ENCODE assay signal across 15 cellular contexts in the genomic region with DNA sequence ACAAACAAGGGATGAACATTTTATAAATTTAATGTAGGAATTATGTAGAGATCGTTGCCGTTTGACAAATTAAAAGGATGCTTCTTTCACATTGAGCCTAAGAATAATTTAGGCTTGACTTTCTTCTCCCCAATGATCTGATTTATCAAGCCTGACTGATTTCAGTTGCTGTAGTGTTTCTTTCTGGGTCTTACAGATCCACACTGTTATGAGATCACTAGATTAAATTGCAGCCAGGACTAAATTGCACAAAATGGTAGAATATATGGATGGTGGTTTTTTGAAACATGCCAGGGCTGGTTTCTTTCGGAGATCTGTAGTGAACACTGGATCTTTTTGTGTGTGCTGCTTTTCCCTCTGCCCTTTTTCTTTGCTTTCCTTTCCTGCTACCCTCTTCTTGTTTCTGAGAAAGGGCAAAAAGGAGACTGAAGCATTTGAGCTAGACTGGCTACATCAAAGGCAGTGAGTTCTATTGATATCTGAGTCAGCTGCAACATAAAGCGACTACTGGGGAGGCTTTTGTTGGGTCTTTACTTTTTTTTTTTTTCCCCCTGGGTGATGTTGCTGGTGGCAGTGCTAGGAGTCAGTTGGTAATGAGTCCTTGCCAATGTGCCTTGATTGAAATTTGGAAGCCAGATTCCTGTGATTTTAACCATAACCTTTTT.
A peak's percentile ranks its signal among the peaks of the same experiment; 100 is the strongest.
DNase-seq lines count a peak whose midpoint lies in the region; ATAC-seq, FAIRE-seq and TF ChIP-seq lines count a peak whose summit lies in the region.
"Had no signal": no experiment of that assay in that cellular context is flagged by ENCODE, and none has a peak within 500 bp of the region (broad histone marks: within the 10 kb centered on the region; RNA-seq: fewer than 3 reads in every experiment).

No MANE protein-coding gene starts in this region.

- in situ Hi-C loops in GM13977 (cut with MboI; ENCODE audit: low pct_unique_long_range_greater_than_20kb, low sequenced_read_pairs, unreplicated experiment), result no loop called here

- no peaks in the 10 kb centered on the region for H3K27me3 Mint-ChIP-seq in astrocyte (ENCODE audit: low read depth, unreplicated experiment)
- no peaks in the 10 kb centered on the region for H3K27me3 Mint-ChIP-seq in naive thymus-derived CD8-positive, alpha-beta T cell

- peak overlapping the region; percentile 49 for H3K4me2 ChIP-seq in astrocyte (ENCODE audit: low read length)

- ATAC-seq in naive thymus-derived CD8-positive, alpha-beta T cell, result peak; percentile 30 to 52
- ATAC-seq in HG03342 (IDR thresholded peaks at IDR 0.05; ENCODE audit: unreplicated experiment), result no peak
- no peak for ATAC-seq in GM21515 (IDR thresholded peaks at IDR 0.05; ENCODE audit: unreplicated experiment)

- no peak overlapping the region for H2AFZ ChIP-seq in astrocyte (ENCODE audit: low read depth, low read length)

- peak overlapping the region; percentile 58 for H3K4me3 Mint-ChIP-seq in astrocyte (ENCODE audit: unreplicated experiment)
- H3K4me3 Mint-ChIP-seq in naive thymus-derived CD8-positive, alpha-beta T cell, result peak overlapping the region in 3 of 10 donors; percentile 3 to 20 (median 7)

- H3K27ac ChIP-seq in HUES48 (ENCODE audit: low read depth, low read length) (peak overlapping the region; percentile 73), astrocyte (ENCODE audit: low read depth, low read length) (no peak overlapping the region)
- H3K27ac ChIP-seq: HL-60 had no signal

- H3K36me3 Mint-ChIP-seq in astrocyte (ENCODE audit: low read depth, unreplicated experiment), result peaks cover 4% of the 10 kb centered on the region
- H3K36me3 Mint-ChIP-seq in naive thymus-derived CD8-positive, alpha-beta T cell, result peaks cover 0 to 2% (median 0%) of the 10 kb centered on the region in 3 donors

- H3K9me3 ChIP-seq in HUES48 (ENCODE audit: control insufficient read depth, insufficient read depth, low read length) (no peaks in the 10 kb centered on the region), astrocyte (ENCODE audit: insufficient read depth, low read depth, low read length) (no peaks in the 10 kb centered on the region)
- H3K9me3 ChIP-seq: BE2C, esophagus squamous epithelium, HAP-1 had no signal

- H3K9me3 Mint-ChIP-seq in astrocyte (ENCODE audit: unreplicated experiment), result no peaks in the 10 kb centered on the region
- H3K9me3 Mint-ChIP-seq in naive thymus-derived CD8-positive, alpha-beta T cell, result no peaks in the 10 kb centered on the region

- H4K20me1 ChIP-seq in astrocyte (ENCODE audit: insufficient read depth, low read length), result peaks cover 66% of the 10 kb centered on the region

- H3K4me1 ChIP-seq in HUES48 (ENCODE audit: control insufficient read depth, insufficient read depth, low read length), result peaks cover 26% of the 10 kb centered on the region
- peaks cover 10% of the 10 kb centered on the region for H3K4me1 ChIP-seq in astrocyte (ENCODE audit: insufficient read depth, low read length)

- DNase-seq in COLO829 (ENCODE audit: low spot score) (peak; percentile 79), astrocyte (ENCODE audit: low read depth) (no peak), NCI-H128 (lab: John Stamatoyannopoulos, UW; ENCODE audit: unreplicated experiment) (no peak), GM13977 (ENCODE audit: low spot score) (no peak)
- DNase-seq in naive thymus-derived CD8-positive, alpha-beta T cell, result no peak
- DNase-seq: BE2C, esophagus squamous epithelium, midbrain, NCI-H1694, NCI-H526 treated with DMSO at 0.1 percent for 48 hours had no signal

- H3K27ac Mint-ChIP-seq in astrocyte (ENCODE audit: unreplicated experiment), result peak overlapping the region; percentile 59
- peak overlapping the region in 8 of 10 donors; percentile 1 to 60 (median 35) for H3K27ac Mint-ChIP-seq in naive thymus-derived CD8-positive, alpha-beta T cell

- TF ChIP-seq CTCF in astrocyte (IDR thresholded peaks at IDR 0.05; ENCODE audit: insufficient read depth, low read depth, low read length) (no peak), GM13977 (IDR thresholded peaks at IDR 0.05; ENCODE audit: extremely low read depth, insufficient read depth, missing control alignments) (no peak)

- H3K9ac ChIP-seq in HUES48 (ENCODE audit: low read depth, low read length), result no peak overlapping the region
- H3K9ac ChIP-seq in astrocyte (ENCODE audit: low read length), result no peak overlapping the region

- peaks cover 39% of the 10 kb centered on the region for H3K4me1 Mint-ChIP-seq in astrocyte (ENCODE audit: low read depth, unreplicated experiment)
- peaks cover 35 to 74% (median 66%) of the 10 kb centered on the region in 4 donors for H3K4me1 Mint-ChIP-seq in naive thymus-derived CD8-positive, alpha-beta T cell

- peaks cover 73% of the 10 kb centered on the region for H3K79me2 ChIP-seq in astrocyte (ENCODE audit: insufficient read depth, low read length)

- no peak for FAIRE-seq in astrocyte (lab: Jason Lieb, UNC)

- H3K36me3 ChIP-seq in HUES48 (ENCODE audit: control insufficient read depth, insufficient read depth, low read length) (no peaks in the 10 kb centered on the region), astrocyte (ENCODE audit: insufficient read depth, low read length) (no peaks in the 10 kb centered on the region)
- H3K36me3 ChIP-seq: BE2C, esophagus squamous epithelium, HAP-1 had no signal

- POLR2A ChIA-PET in naive thymus-derived CD8-positive, alpha-beta T cell (lab: Charles Lee), result no interaction called here

- no peak overlapping the region for H3K4me3 ChIP-seq in HUES48 (ENCODE audit: low read depth, low read length)
- H3K4me3 ChIP-seq in astrocyte (ENCODE audit: insufficient read depth, low read depth, low read length), result no peak overlapping the region
- H3K4me3 ChIP-seq: esophagus squamous epithelium, HAP-1 had no signal

- H3K27me3 ChIP-seq in HUES48 (ENCODE audit: control insufficient read depth, insufficient read depth, low read length), result no peaks in the 10 kb centered on the region
- no peaks in the 10 kb centered on the region for H3K27me3 ChIP-seq in astrocyte (ENCODE audit: insufficient read depth, low read length)
- H3K27me3 ChIP-seq: BE2C, esophagus squamous epithelium had no signal

Comparison
In these comparisons a context has a peak if more than half of its experiments do, and no peak if none do; other contexts are left out.
1. ATAC-seq: peak in naive thymus-derived CD8-positive, alpha-beta T cell (2 of 2); none in HG03342 (single experiment) and GM21515 (single experiment).